ENCODE assay signal across 9 cellular contexts in genomic region chr11:86138958-86139357, GRCh38.
DNase-seq lines count a peak whose midpoint lies in the region; ATAC-seq and TF ChIP-seq lines count a peak whose summit lies in the region.
"Had no signal": no experiment of that assay in that cellular context is flagged by ENCODE, and none has a peak within 500 bp of the region (broad histone marks: within the 10 kb centered on the region; RNA-seq: fewer than 3 reads in every experiment).

No MANE protein-coding gene starts in this region.

- 78 to 91% methylated on average over 4 of the region's 4 CpGs for WGBS in gastroesophageal sphincter (ENCODE audit: low coverage in 1 of 2), 2 donors

- no peaks in the 10 kb centered on the region for H3K36me3 ChIP-seq in gastroesophageal sphincter

- ATAC-seq in HG02588 (IDR thresholded peaks at IDR 0.05; ENCODE audit: unreplicated experiment) (peak; percentile 68), gastroesophageal sphincter (peak; percentile 34)

- no peak overlapping the region for H3K27ac ChIP-seq in gastroesophageal sphincter
- H3K27ac ChIP-seq: 22Rv1 had no signal

- H3K4me3 ChIP-seq in gastroesophageal sphincter: no peak overlapping the region

- H3K9me3 ChIP-seq in gastroesophageal sphincter: no peaks in the 10 kb centered on the region

- peaks cover 0 to 29% (median 5%) of the 10 kb centered on the region in 3 donors for H3K4me1 ChIP-seq in gastroesophageal sphincter

- no peak for TF ChIP-seq EP300 in gastroesophageal sphincter (IDR thresholded peaks at IDR 0.05)

- DNase-seq in NCI-H1694 treated with DMSO at 0.1 percent for 48 hours (lab: John Stamatoyannopoulos, UW): peak; percentile 5
- DNase-seq in NCI-H1694 (lab: John Stamatoyannopoulos, UW): no peak
- DNase-seq in NCI-H226: peak; percentile 38
- DNase-seq in nucleus accumbens (lab: John Stamatoyannopoulos, UW): no peak
- DNase-seq in putamen (ENCODE audit: low spot score): no peak
- no peak for DNase-seq in glomerular visceral epithelial cell (ENCODE audit: extremely low spot score)

- no peak for TF ChIP-seq POLR2A in gastroesophageal sphincter (IDR thresholded peaks at IDR 0.05)

- H3K27me3 ChIP-seq in gastroesophageal sphincter: no peaks in the 10 kb centered on the region

- TF ChIP-seq CTCF in gastroesophageal sphincter (IDR thresholded peaks at IDR 0.05): no peak

Comparison
In these comparisons a context has a peak if more than half of its experiments do, and no peak if none do; other contexts are left out.
1. DNase-seq: peak in NCI-H1694 treated with DMSO at 0.1 percent for 48 hours (single experiment) and NCI-H226 (single experiment); none in NCI-H1694 (single experiment), nucleus accumbens (0 of 56), putamen (single experiment) and glomerular visceral epithelial cell (single experiment).